In genomic region chr1:105138445-105138821, GRCh38 we compare ENCODE assay signal across 13 cellular contexts.
A peak's percentile ranks its signal among the peaks of the same experiment; 100 is the strongest.
DNase-seq lines count a peak whose midpoint lies in the region; ATAC-seq, FAIRE-seq and TF ChIP-seq lines count a peak whose summit lies in the region.
"Had no signal": no experiment of that assay in that cellular context is flagged by ENCODE, and none has a peak within 500 bp of the region (broad histone marks: within the 10 kb centered on the region; RNA-seq: fewer than 3 reads in every experiment).

No MANE protein-coding gene starts in this region.

- no peaks in the 10 kb centered on the region for H3K9me3 ChIP-seq in K562 (replicated peaks; ENCODE audit: control insufficient read depth, insufficient read depth, low read depth, low read length)
- H3K9me3 ChIP-seq in naive thymus-derived CD4-positive, alpha-beta T cell (ENCODE audit: control insufficient read depth in 2 of 3, low read length in 3 of 3) = peaks cover 0 to 3% (median 0%) of the 10 kb centered on the region in 3 experiments
- H3K9me3 ChIP-seq: tibial nerve had no signal

- no peak for TF ChIP-seq CTCF in K562 (IDR thresholded peaks at IDR 0.05 in 2 of 3, conservative IDR thresholded peaks at IDR 0.05 in 1 of 3; ENCODE audit: insufficient read depth in 2 of 3, low read depth in 1 of 3, low read length in 3 of 3)
- TF ChIP-seq CTCF in nephron (IDR thresholded peaks at IDR 0.05; ENCODE audit: unreplicated experiment in 3 of 3) = no peak

- no peaks in the 10 kb centered on the region for H3K27me3 ChIP-seq in K562 (ENCODE audit: control insufficient read depth in 2 of 2, insufficient read depth in 2 of 2, low read length in 2 of 2)
- H3K27me3 ChIP-seq in naive thymus-derived CD4-positive, alpha-beta T cell (ENCODE audit: control insufficient read depth in 2 of 2, insufficient read depth in 2 of 2, low read length in 2 of 2) = no peaks in the 10 kb centered on the region
- H3K27me3 ChIP-seq: tibial nerve had no signal

- no peaks in the 10 kb centered on the region for H4K20me1 ChIP-seq in K562 (replicated peaks; ENCODE audit: control insufficient read depth, insufficient read depth, low read length)

- no peak overlapping the region for H2AFZ ChIP-seq in K562 (ENCODE audit: low read depth, low read length)

- H3K4me2 ChIP-seq in K562 (ENCODE audit: insufficient read depth, low read length) = no peak overlapping the region

- H3K9ac ChIP-seq in K562 (ENCODE audit: insufficient read depth in 1 of 2, low read depth in 2 of 2, low read length in 2 of 2) = no peak overlapping the region

- H3K27ac Mint-ChIP-seq in nephron = peak overlapping the region in 2 of 3 experiments; percentile 10 to 12
- H3K27ac Mint-ChIP-seq in naive thymus-derived CD4-positive, alpha-beta T cell = no peak overlapping the region
- H3K27ac Mint-ChIP-seq: memory B cell had no signal

- POLR2A ChIA-PET in K562 (lab: Yijun Ruan, JAX) = no interaction called here
- POLR2A ChIA-PET in naive thymus-derived CD4-positive, alpha-beta T cell (lab: Charles Lee) = no interaction called here

- no peak for TF ChIP-seq POLR2A in K562 (conservative IDR thresholded peaks at IDR 0.05)

- H3K9me3 Mint-ChIP-seq in nephron = no peaks in the 10 kb centered on the region
- H3K9me3 Mint-ChIP-seq in naive thymus-derived CD4-positive, alpha-beta T cell = peaks cover 0 to 23% (median 8%) of the 10 kb centered on the region in 11 donors
- H3K9me3 Mint-ChIP-seq: memory B cell had no signal

- H3K9me1 ChIP-seq in K562 (ENCODE audit: control insufficient read depth, insufficient read depth, low read length) = no peaks in the 10 kb centered on the region

- H3K27ac ChIP-seq in K562 (ENCODE audit: extremely low read depth, low read depth, low read length) = no peak overlapping the region
- H3K27ac ChIP-seq in naive thymus-derived CD4-positive, alpha-beta T cell (ENCODE audit: low read depth, low read length) = no peak overlapping the region
- H3K27ac ChIP-seq: tibial nerve had no signal

- H3K36me3 Mint-ChIP-seq in nephron (ENCODE audit: low read depth) = no peaks in the 10 kb centered on the region
- peaks cover 0 to 5% (median 0%) of the 10 kb centered on the region in 5 donors for H3K36me3 Mint-ChIP-seq in naive thymus-derived CD4-positive, alpha-beta T cell
- H3K36me3 Mint-ChIP-seq: memory B cell had no signal

- TF ChIP-seq RAD21 in K562 (CRISPR knock-in tag; conservative IDR thresholded peaks at IDR 0.05 in 1 of 2, IDR thresholded peaks at IDR 0.05 in 1 of 2) = no peak

- FAIRE-seq in K562 (lab: Jason Lieb, UNC) = no peak

- H3K27me3 Mint-ChIP-seq in nephron (ENCODE audit: low read depth) = peaks cover 4% of the 10 kb centered on the region
- H3K27me3 Mint-ChIP-seq in naive thymus-derived CD4-positive, alpha-beta T cell = no peaks in the 10 kb centered on the region
- H3K27me3 Mint-ChIP-seq: central memory CD8-positive, alpha-beta T cell; memory B cell had no signal

- H3K4me1 ChIP-seq in K562 (replicated peaks in 1 of 2; ENCODE audit: control insufficient read depth in 2 of 2, insufficient read depth in 2 of 2, low read length in 2 of 2) = no peaks in the 10 kb centered on the region; a peak in 1 of 5 replicates
- no peaks in the 10 kb centered on the region for H3K4me1 ChIP-seq in naive thymus-derived CD4-positive, alpha-beta T cell (ENCODE audit: control insufficient read depth in 2 of 2, insufficient read depth in 2 of 2, low read length in 2 of 2)
- H3K4me1 ChIP-seq: tibial nerve had no signal

- no peak overlapping the region for H3K4me3 Mint-ChIP-seq in nephron
- no peak overlapping the region for H3K4me3 Mint-ChIP-seq in naive thymus-derived CD4-positive, alpha-beta T cell
- H3K4me3 Mint-ChIP-seq: central memory CD8-positive, alpha-beta T cell; memory B cell had no signal

- intact Hi-C loops in K562 (cut with micrococcal nuclease) = no loop called here
- intact Hi-C loops in naive thymus-derived CD4-positive, alpha-beta T cell (cut with micrococcal nuclease) = no loop called here

- DNase-seq in DMS153 treated with DMSO at 0.1 percent for 48 hours (lab: John Stamatoyannopoulos, UW; ENCODE audit: unreplicated experiment) (peak; percentile 71), DMS153 (lab: John Stamatoyannopoulos, UW) (no peak), NCI-H1694 (lab: John Stamatoyannopoulos, UW) (peak; percentile 73), K562 (ENCODE audit: extremely low read depth in 1 of 4, low spot score in 3 of 4) (peak in 1 of 4 experiments; percentile 2), NOMO-1 (lab: John Stamatoyannopoulos, UW; ENCODE audit: unreplicated experiment in 2 of 2) (no peak), KG1 (lab: John Stamatoyannopoulos, UW) (no peak)
- no peak for DNase-seq in naive thymus-derived CD4-positive, alpha-beta T cell
- DNase-seq: activated naive CD4-positive, alpha-beta T cell treated with anti-CD3 and anti-CD28 coated beads, Interleukin-2, amount 50 U/mL, for 16 hours; KBM-7 had no signal

- H3K36me3 ChIP-seq in K562 (ENCODE audit: control insufficient read depth, insufficient read depth, low read length) = no peaks in the 10 kb centered on the region
- no peaks in the 10 kb centered on the region for H3K36me3 ChIP-seq in naive thymus-derived CD4-positive, alpha-beta T cell (ENCODE audit: control insufficient read depth in 2 of 3, insufficient read depth in 3 of 3, low read length in 3 of 3)
- H3K36me3 ChIP-seq: tibial nerve had no signal

- peaks cover 8% of the 10 kb centered on the region for H3K4me1 Mint-ChIP-seq in nephron
- H3K4me1 Mint-ChIP-seq in naive thymus-derived CD4-positive, alpha-beta T cell = no peaks in the 10 kb centered on the region
- H3K4me1 Mint-ChIP-seq: central memory CD8-positive, alpha-beta T cell; memory B cell had no signal

- no peaks in the 10 kb centered on the region for H3K79me2 ChIP-seq in K562 (ENCODE audit: control insufficient read depth, insufficient read depth, low read length)

- in situ Hi-C loops in K562 (cut with MboI) = no loop called here

- no peak for ATAC-seq in K562
- no peak for ATAC-seq in naive thymus-derived CD4-positive, alpha-beta T cell

- TF ChIP-seq EP300 in K562 (IDR thresholded peaks at IDR 0.05; ENCODE audit: low read length) = no peak

- CTCF ChIA-PET in K562 (lab: Yijun Ruan, JAX; ENCODE audit: low intra/inter-chr PET ratio) = no interaction called here
- CTCF ChIA-PET in naive thymus-derived CD4-positive, alpha-beta T cell (lab: Charles Lee) = no interaction called here

- WGBS in K562 (ENCODE audit: insufficient coverage, low coverage, missing lambda C conversion rate) = 7% methylated on average over 6 of the region's 6 CpGs

- H3K4me3 ChIP-seq in K562 = no peak overlapping the region
- no peak overlapping the region for H3K4me3 ChIP-seq in naive thymus-derived CD4-positive, alpha-beta T cell (ENCODE audit: low read length)
- H3K4me3 ChIP-seq: tibial nerve had no signal

- no TSS peak for BruUV-seq in K562 (replicated peaks; lab: Mats Ljungman, UMichigan)

TF ChIP-seq in K562, 482 proteins besides CTCF, POLR2A, EP300 and RAD21:
- TF ChIP-seq NFIC (IDR thresholded peaks at IDR 0.05) (peak; percentile 30; the same call in 1 of the 2 replicates), NFYB (IDR thresholded peaks at IDR 0.05; ENCODE audit: extremely low read depth, insufficient read length) (no peak)

Comparison
In these comparisons a context has a peak if more than half of its experiments do, and no peak if none do; other contexts are left out.
1. DNase-seq: peak in DMS153 treated with DMSO at 0.1 percent for 48 hours (single experiment) and NCI-H1694 (single experiment); none in DMS153 (single experiment), naive thymus-derived CD4-positive, alpha-beta T cell (0 of 9), NOMO-1 (0 of 2) and KG1 (single experiment).
2. H3K27ac Mint-ChIP-seq: peak in nephron (2 of 3); none in naive thymus-derived CD4-positive, alpha-beta T cell (0 of 9).